In genomic region chr1:206703647-206704046, GRCh38 we compare ENCODE assay signal across 10 cellular contexts. TPM values are rescaled to one million over a fixed set of nuclear protein-coding genes. Genes with fewer than 3 reads are reported as not detected.
A peak's percentile ranks its signal among the peaks of the same experiment; 100 is the strongest.
DNase-seq lines count a peak whose midpoint lies in the region; ATAC-seq, FAIRE-seq and TF ChIP-seq lines count a peak whose summit lies in the region.
"Had no signal": no experiment of that assay in that cellular context is flagged by ENCODE, and none has a peak within 500 bp of the region (broad histone marks: within the 10 kb centered on the region; RNA-seq: fewer than 3 reads in every experiment).

No MANE protein-coding gene starts in this region.

- H2AFZ ChIP-seq in neuronal stem cell (ENCODE audit: low read length) = no peak overlapping the region

- H3K23ac ChIP-seq in neuronal stem cell (ENCODE audit: low read depth, low read length, poor library complexity) = no peak overlapping the region

- H3K79me1 ChIP-seq in neuronal stem cell (ENCODE audit: low read depth, low read length) = peaks cover 9% of the 10 kb centered on the region

- intact Hi-C loops in esophagus muscularis mucosa (cut with DNase I) = no loop called here
- intact Hi-C loops in sciatic nerve (cut with DNase I) = no loop called here

- TF ChIP-seq EP300 in esophagus muscularis mucosa (IDR thresholded peaks at IDR 0.05) = no peak

- WGBS in esophagus muscularis mucosa = 77% methylated on average over 5 of the region's 5 CpGs
- WGBS in neuronal stem cell (ENCODE audit: extremely low coverage in 2 of 2, insufficient read length in 2 of 2, insufficient replicate concordance in 1 of 2), 2 donors = no CpG with 5 or more reads among the region's 5 CpGs

- FAIRE-seq in GM12891 (lab: Jason Lieb, UNC) = peak; percentile 74

- H3K4me2 ChIP-seq in neuronal stem cell (ENCODE audit: insufficient read depth, low read length, poor library complexity, severe bottlenecking) = no peak overlapping the region
- H3K4me2 ChIP-seq: SK-N-SH had no signal

- H3K36me3 ChIP-seq in esophagus muscularis mucosa = peaks cover 0 to 7% (median 0%) of the 10 kb centered on the region in 4 donors
- H3K36me3 ChIP-seq in neuronal stem cell (replicated peaks in 1 of 2; ENCODE audit: control insufficient read depth in 2 of 2, insufficient read depth in 2 of 2, low read length in 2 of 2) = no peaks in the 10 kb centered on the region

- no peak for TF ChIP-seq POLR2A in GM12891 (IDR thresholded peaks at IDR 0.05; ENCODE audit: low read depth, low read length)
- TF ChIP-seq POLR2A in esophagus muscularis mucosa (IDR thresholded peaks at IDR 0.05; ENCODE audit: low read depth) = no peak

- DNase-seq in GM12891 (ENCODE audit: insufficient read length, low spot score) (no peak), retina (peak; percentile 38), esophagus muscularis mucosa (ENCODE audit: extremely low spot score) (no peak), neuronal stem cell (ENCODE audit: low spot score) (no peak), sciatic nerve (ENCODE audit: low spot score) (no peak), hippocampal formation (lab: John Stamatoyannopoulos, UW) (no peak)
- peak; percentile 67 to 72 for DNase-seq in activated T-cell treated with anti-CD3 and anti-CD28 coated beads, Interleukin-2, amount 50 U/mL, for 48 hours
- DNase-seq: posterior cingulate gyrus, SK-N-SH had no signal

- no peaks in the 10 kb centered on the region for H3K9me3 ChIP-seq in esophagus muscularis mucosa
- no peaks in the 10 kb centered on the region for H3K9me3 ChIP-seq in neuronal stem cell (replicated peaks in 1 of 2; ENCODE audit: control insufficient read depth in 2 of 2, insufficient read depth in 1 of 2, low read depth in 1 of 2, low read length in 2 of 2)
- H3K9me3 ChIP-seq: SK-N-SH had no signal

- no peak overlapping the region for H4K91ac ChIP-seq in neuronal stem cell (ENCODE audit: low read depth, low read length, poor library complexity)

- H3K4me1 ChIP-seq in esophagus muscularis mucosa = peaks cover 92 to 100% (median 97%) of the 10 kb centered on the region in 4 donors
- H3K4me1 ChIP-seq in neuronal stem cell (ENCODE audit: control insufficient read depth in 2 of 2, insufficient read depth in 1 of 2, low read depth in 1 of 2, low read length in 2 of 2) = peaks cover 50 to 52% of the 10 kb centered on the region in 2 donors

- H3K14ac ChIP-seq in neuronal stem cell (ENCODE audit: low read length) = no peak overlapping the region

- ATAC-seq in HG02870 (IDR thresholded peaks at IDR 0.05; ENCODE audit: unreplicated experiment) = peak; percentile 54
- ATAC-seq in sciatic nerve = no peak

- H4K8ac ChIP-seq in neuronal stem cell (ENCODE audit: low read depth, low read length) = no peak overlapping the region

- H3K9ac ChIP-seq in neuronal stem cell (ENCODE audit: low read depth, low read length, poor library complexity) = no peak overlapping the region
- H3K9ac ChIP-seq: SK-N-SH had no signal

- no peak overlapping the region for H2BK120ac ChIP-seq in neuronal stem cell (ENCODE audit: low read depth, low read length)

- TF ChIP-seq CTCF in esophagus muscularis mucosa (IDR thresholded peaks at IDR 0.05) = no peak

- H2BK12ac ChIP-seq in neuronal stem cell (ENCODE audit: low read length) = no peak overlapping the region

- no peak overlapping the region for H3K4ac ChIP-seq in neuronal stem cell (ENCODE audit: low read length)

- H2BK5ac ChIP-seq in neuronal stem cell (ENCODE audit: low read length) = no peak overlapping the region

- peak overlapping the region in 1 of 4 donors; percentile 1 for H3K27ac ChIP-seq in esophagus muscularis mucosa (replicated peaks in 1 of 4)
- H3K27ac ChIP-seq in neuronal stem cell (replicated peaks; ENCODE audit: low read length) = no peak overlapping the region

- no peak overlapping the region for H3K18ac ChIP-seq in neuronal stem cell (ENCODE audit: low read length)

- no peak overlapping the region for H2AK5ac ChIP-seq in neuronal stem cell (ENCODE audit: low read depth, low read length)

- no peak overlapping the region for H2BK15ac ChIP-seq in neuronal stem cell (ENCODE audit: low read length)

- H3K27me3 ChIP-seq in esophagus muscularis mucosa (no peaks in the 10 kb centered on the region), neuronal stem cell (ENCODE audit: control insufficient read depth in 3 of 3, insufficient read depth in 3 of 3, low read depth in 1 of 3, low read length in 3 of 3) (no peaks in the 10 kb centered on the region)

- H3K4me3 ChIP-seq in esophagus muscularis mucosa (no peak overlapping the region), neuronal stem cell (ENCODE audit: low read length in 2 of 2) (no peak overlapping the region)

TF ChIP-seq in GM12891, 5 proteins besides CTCF, POLR2A, EP300 and RAD21:
- TF ChIP-seq SPI1 (IDR thresholded peaks at IDR 0.05; ENCODE audit: low read depth, low read length) = peak; percentile 34
- no peak for TF ChIP-seq TAF1 (IDR thresholded peaks at IDR 0.05; ENCODE audit: low read depth, low read length)
- TF ChIP-seq PAX5 (IDR thresholded peaks at IDR 0.05; ENCODE audit: insufficient read depth, low read length, severe bottlenecking) = no peak

RNA-seq across cellular contexts. Expression of gene MAPKAPK2, which starts 18.9 kb away (rescaled TPM):
- polyA plus RNA-seq in GM12891 (2012; ENCODE audit: low read depth, missing spikeins) = 59.4 TPM
- 10 to 100 TPM; 37.8 to 70.1 (median 61.7) TPM for total RNA-seq in esophagus muscularis mucosa
- 54.3 TPM for polyA plus RNA-seq in neuronal stem cell (2013, experiment 1 of 2)
- 54.2 TPM for polyA plus RNA-seq in neuronal stem cell (2013, experiment 2 of 2)
- 56.3 TPM for total RNA-seq in sciatic nerve

Comparison
In these comparisons a context has a peak if more than half of its experiments do, and no peak if none do; other contexts are left out.
1. DNase-seq: peak in activated T-cell treated with anti-CD3 and anti-CD28 coated beads, Interleukin-2, amount 50 U/mL, for 48 hours (2 of 2) and retina (single experiment); none in GM12891 (single experiment), esophagus muscularis mucosa (single experiment), neuronal stem cell (single experiment), sciatic nerve (single experiment) and hippocampal formation (0 of 2).